ENCODE assay signal across 8 cellular contexts in the genomic region with DNA sequence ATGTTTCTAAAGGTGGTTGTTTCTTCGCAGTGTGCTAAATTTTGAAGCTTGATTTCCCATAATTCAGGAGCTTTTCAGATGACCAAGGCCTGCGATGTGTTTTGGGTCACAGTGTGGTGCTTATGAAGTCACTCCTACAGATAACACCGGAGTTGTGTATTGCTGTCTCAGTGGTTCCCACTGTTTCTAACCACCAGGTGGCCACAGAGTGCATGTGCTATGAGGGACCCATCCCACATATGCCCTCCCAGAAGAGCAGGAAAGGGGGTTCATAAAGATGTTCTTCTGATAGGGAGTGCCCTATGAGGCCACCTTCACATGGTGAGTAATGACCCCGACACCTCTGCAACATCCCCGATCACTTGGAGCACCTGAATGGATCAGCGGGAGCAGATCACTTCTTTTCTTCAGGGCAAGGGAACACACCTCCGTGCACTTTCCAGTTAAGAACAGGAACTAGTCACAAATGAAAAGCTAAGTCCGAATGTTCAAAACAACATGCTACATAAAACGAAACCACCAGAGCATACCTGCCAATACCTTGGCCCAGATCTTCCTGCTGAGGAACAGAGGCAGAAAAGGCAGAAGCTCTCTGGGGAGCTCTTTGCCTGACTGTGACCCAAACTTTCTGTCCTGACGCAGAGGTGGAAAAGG.
DNase-seq lines count a peak whose midpoint lies in the region; ATAC-seq and TF ChIP-seq lines count a peak whose summit lies in the region.
"Not testable (repeated sequence)": the region's sequence is repeated elsewhere in the genome, so short reads cannot be mapped to it uniquely, and the experiment has no call there.

No MANE protein-coding gene starts in this region.

- intact Hi-C loops in ascending aorta (cut with DNase I), result not testable (repeated sequence)

- not testable (repeated sequence) for H3K27me3 ChIP-seq in GM06990 (replicated peaks; ENCODE audit: control insufficient read depth, insufficient read depth, low read length); ascending aorta

- H3K9me3 ChIP-seq in T-helper 17 cell (ENCODE audit: control insufficient read depth, low read length, poor library complexity, severe bottlenecking); ascending aorta: not testable (repeated sequence)

- H3K36me3 ChIP-seq in GM06990 (ENCODE audit: control insufficient read depth, insufficient read depth, low read length); ascending aorta: not testable (repeated sequence)

- not testable (repeated sequence) for H3K4me1 ChIP-seq in ascending aorta

- H3K4me3 ChIP-seq in GM06990 (replicated peaks; ENCODE audit: low read depth, low read length); ascending aorta; fibroblast of villous mesenchyme (ENCODE audit: low read depth, low read length): not testable (repeated sequence)

- not testable (repeated sequence) for H3K4me1 Mint-ChIP-seq in T-helper 17 cell

- DNase-seq in ACHN (peak; percentile 33), NCI-H460 (ENCODE audit: extremely low read depth, low read depth) (peak; percentile 36), fibroblast of villous mesenchyme (ENCODE audit: low read depth) (peak; percentile 11), mucosa of gallbladder (ENCODE audit: low spot score) (peak; percentile 28)
- not testable (repeated sequence) for DNase-seq in GM06990 (ENCODE audit: extremely low read depth, insufficient read length); T-helper 17 cell; ascending aorta (ENCODE audit: low spot score in 2 of 2)

- H3K27ac ChIP-seq in ascending aorta, result not testable (repeated sequence)

- H3K27ac Mint-ChIP-seq in T-helper 17 cell, result not testable (repeated sequence)

- TF ChIP-seq CTCF in GM06990 (IDR thresholded peaks at IDR 0.05; ENCODE audit: insufficient read depth, low read length, poor library complexity, severe bottlenecking) (peak; percentile 58), ascending aorta (IDR thresholded peaks at IDR 0.05) (peak in 2 of 3 experiments; percentile 13 to 18), fibroblast of villous mesenchyme (IDR thresholded peaks at IDR 0.05; ENCODE audit: insufficient read depth, low read depth, low read length) (peak; percentile 49)

- H3K4me3 Mint-ChIP-seq in T-helper 17 cell, result peak overlapping the region; percentile 61

- peak; percentile 56 for ATAC-seq in HG03432 (IDR thresholded peaks at IDR 0.05; ENCODE audit: unreplicated experiment)
- peak; percentile 39 for ATAC-seq in T-helper 17 cell

- H3K27me3 Mint-ChIP-seq in T-helper 17 cell, result peaks cover 54% of the 10 kb centered on the region

- in situ Hi-C loops in ACHN (cut with HindIII; ENCODE audit: low pct_ligation_motif_present, low pct_unique_long_range_greater_than_20kb, low sequenced_read_pairs), result not testable (repeated sequence)

- not testable (repeated sequence) for H3K36me3 Mint-ChIP-seq in T-helper 17 cell (ENCODE audit: low read depth)
